1 cellular context compared by ENCODE assay signal in genomic region chr9:107759009-107759822, GRCh38.
TF ChIP-seq lines count a peak whose summit lies in the region.

No MANE protein-coding gene starts in this region.

TF ChIP-seq in GM12878, 131 proteins besides CTCF, POLR2A, EP300 and RAD21 (continued from another document and continues in another):
- TF ChIP-seq ZBTB33 (IDR thresholded peaks at IDR 0.05) (no peak), IRF4 (IDR thresholded peaks at IDR 0.05; ENCODE audit: low read depth, low read length) (no peak), ZNF687 (IDR thresholded peaks at IDR 0.05) (peak; percentile 45; the same call in 1 of the 2 replicates), SMARCA5 (IDR thresholded peaks at IDR 0.05) (peak; percentile 54; the same call in 1 of the 2 replicates), SMAD1 (IDR thresholded peaks at IDR 0.05; ENCODE audit: low read depth, partially characterized antibody) (no peak), FOXM1 (IDR thresholded peaks at IDR 0.05; ENCODE audit: low read depth, low read length) (no peak), NR2F1 (conservative IDR thresholded peaks at IDR 0.05) (peak; percentile 93), SPI1 (IDR thresholded peaks at IDR 0.05; ENCODE audit: borderline replicate concordance, insufficient read depth, low read depth, low read length) (peak; percentile 23; the same call in 1 of the 2 replicates), RFX5 (IDR thresholded peaks at IDR 0.05; ENCODE audit: low read depth, low read length) (no peak), IKZF2 (IDR thresholded peaks at IDR 0.05) (peak; percentile 73 to 75; a peak in 2 of 4 replicates), SIN3A (IDR thresholded peaks at IDR 0.05; ENCODE audit: low read depth, low read length) (no peak), ZBTB4 (CRISPR knock-in tag; IDR thresholded peaks at IDR 0.05) (no peak), RUNX3 (IDR thresholded peaks at IDR 0.05; ENCODE audit: low read length) (no peak), KAT2A (conservative IDR thresholded peaks at IDR 0.05; ENCODE audit: control insufficient read depth, low read depth, low read length) (no peak), TCF7 (IDR thresholded peaks at IDR 0.05; ENCODE audit: borderline replicate concordance) (no peak), TAF1 (IDR thresholded peaks at IDR 0.05; ENCODE audit: borderline replicate concordance, low read depth, low read length) (no peak), KLF5 (IDR thresholded peaks at IDR 0.05; ENCODE audit: partially characterized antibody) (no peak), TBL1XR1 (IDR thresholded peaks at IDR 0.05; ENCODE audit: low read depth, low read length) (no peak), EGR1 (IDR thresholded peaks at IDR 0.05; ENCODE audit: borderline replicate concordance in 1 of 2, low read depth in 2 of 2, low read length in 2 of 2) (no peak), SREBF2 (IDR thresholded peaks at IDR 0.05; ENCODE audit: low read length) (no peak), RAD51 (IDR thresholded peaks at IDR 0.05) (no peak), JUNB (IDR thresholded peaks at IDR 0.05) (no peak), GATAD2B (conservative IDR thresholded peaks at IDR 0.05; ENCODE audit: low read depth) (no peak; the same call in none of the 2 replicates), HDGF (IDR thresholded peaks at IDR 0.05) (no peak), RBBP5 (conservative IDR thresholded peaks at IDR 0.05) (no peak), RELB (IDR thresholded peaks at IDR 0.05; ENCODE audit: low read depth) (peak; percentile 78), MXI1 (IDR thresholded peaks at IDR 0.05; ENCODE audit: low read depth, low read length) (no peak), ZNF207 (IDR thresholded peaks at IDR 0.05; ENCODE audit: borderline replicate concordance) (no peak), SKIL (IDR thresholded peaks at IDR 0.05; ENCODE audit: low read depth, poor library complexity, severe bottlenecking) (no peak), CEBPB (IDR thresholded peaks at IDR 0.05; ENCODE audit: borderline replicate concordance in 1 of 2, low read depth in 2 of 2, low read length in 2 of 2) (no peak), IKZF1 (conservative IDR thresholded peaks at IDR 0.05) (peak; percentile 77), TARDBP (IDR thresholded peaks at IDR 0.05; ENCODE audit: borderline replicate concordance) (no peak), MEF2A (IDR thresholded peaks at IDR 0.05; ENCODE audit: insufficient read depth, low read depth, low read length) (no peak), ZSCAN29 (IDR thresholded peaks at IDR 0.05) (0 out of 2 replicates have a peak, but pooled peaks have one; percentile 17), CUX1 (IDR thresholded peaks at IDR 0.05; ENCODE audit: insufficient replicate concordance, low read depth, low read length) (no peak), USF2 (IDR thresholded peaks at IDR 0.05; ENCODE audit: borderline replicate concordance, low read depth, low read length) (no peak), KDM1A (IDR thresholded peaks at IDR 0.05; ENCODE audit: borderline replicate concordance) (no peak), ZNF24 (IDR thresholded peaks at IDR 0.05) (no peak), MLLT1 (IDR thresholded peaks at IDR 0.05) (no peak)
